20 cellular contexts compared by ENCODE assay signal in genomic region chr17:29018788-29019474, GRCh38. TPM values are rescaled to one million over a fixed set of nuclear protein-coding genes. Genes with fewer than 3 reads are reported as not detected.
DNase-seq lines count a peak whose midpoint lies in the region; ATAC-seq, FAIRE-seq and TF ChIP-seq lines count a peak whose summit lies in the region.
"Had no signal": no experiment of that assay in that cellular context is flagged by ENCODE, and none has a peak within 500 bp of the region (broad histone marks: within the 10 kb centered on the region; RNA-seq: fewer than 3 reads in every experiment).

No MANE protein-coding gene starts in this region.

- H3K18ac ChIP-seq in mesendoderm (ENCODE audit: low read length): no peak overlapping the region

- no peak overlapping the region for H4K5ac ChIP-seq in mesendoderm (ENCODE audit: low read length)

- H3K9ac ChIP-seq in mesendoderm (ENCODE audit: low read length): peak overlapping the region; percentile 29

- no peaks in the 10 kb centered on the region for H3K79me1 ChIP-seq in mesendoderm (ENCODE audit: low read length)

- no peak overlapping the region for H3K4me3 ChIP-seq in Panc1 (ENCODE audit: low read depth in 2 of 2, low read length in 2 of 2)
- H3K4me3 ChIP-seq in mesendoderm (ENCODE audit: low read length): no peak overlapping the region
- no peak overlapping the region for H3K4me3 ChIP-seq in right cardiac atrium (ENCODE audit: low read length)
- H3K4me3 ChIP-seq: upper lobe of right lung had no signal

- DNase-seq in GM12891 (ENCODE audit: insufficient read length, low spot score) (no peak), Panc1 (ENCODE audit: low read depth, low spot score) (no peak), mesendoderm (peak; percentile 73), right cardiac atrium (no peak)
- no peak for DNase-seq in stimulated activated CD4-positive, alpha-beta T cell treated with anti-CD3 and anti-CD28 coated beads, Interleukin-15, amount 100 ng/mL, for 24 hours
- DNase-seq in T-helper 2 cell treated with Interferon-gamma antibody and Interleukin-4, amounts not matched to agents 5 μg/mL and 100 μg/mL, for 36 hours (ENCODE audit: low spot score): no peak
- DNase-seq: activated gamma-delta T cell; heart right ventricle; NCI-H2171; NK-92 treated with Interleukin-12 subunit alpha and Interleukin-12 subunit beta, amount 100 ng/mL, for 24 hours; T-helper 1 cell; upper lobe of right lung had no signal

- peak overlapping the region; percentile 44 for H2AK5ac ChIP-seq in mesendoderm (ENCODE audit: low read length)

- H3K36me3 ChIP-seq in KOPT-K1 (ENCODE audit: insufficient read depth, low read length): no peaks in the 10 kb centered on the region
- no peaks in the 10 kb centered on the region for H3K36me3 ChIP-seq in Panc1 (ENCODE audit: control insufficient read depth, insufficient read depth, low read length)
- H3K36me3 ChIP-seq in mesendoderm (ENCODE audit: control insufficient read depth, insufficient read depth, low read length): no peaks in the 10 kb centered on the region
- H3K36me3 ChIP-seq: heart right ventricle, right atrium auricular region, stomach, upper lobe of right lung had no signal

- no peak overlapping the region for H3K4ac ChIP-seq in mesendoderm (ENCODE audit: low read depth, low read length)

- H3K56ac ChIP-seq in mesendoderm (ENCODE audit: low read length): peak overlapping the region; percentile 79

- intact Hi-C loops in Panc1 (cut with micrococcal nuclease; ENCODE audit: unreplicated experiment): no loop called here
- intact Hi-C loops in right cardiac atrium (cut with DNase I): no loop called here

- TF ChIP-seq CTCF in Panc1 (IDR thresholded peaks at IDR 0.05): no peak

- CTCF ChIA-PET in Panc1 (lab: Charles Lee): interaction anchor here (0.5 kb wide), 1 partner anchor 161 kb away, joined by 6 read pairs; the partner anchor contains the start of gene MYO18A

- no CpG with 5 or more reads among the region's 6 CpGs for WGBS in mesendoderm (ENCODE audit: extremely low coverage, insufficient coverage, low lambda C conversion rate)
- WGBS in right cardiac atrium: 47% methylated on average over 6 of the region's 6 CpGs

- H2BK5ac ChIP-seq in mesendoderm (ENCODE audit: low read length): peak overlapping the region; percentile 91

- H3K27ac ChIP-seq in KOPT-K1 (ENCODE audit: low read depth, low read length, poor library complexity, severe bottlenecking) (peak overlapping the region; percentile 27), Panc1 (ENCODE audit: low read length) (no peak overlapping the region), mesendoderm (ENCODE audit: low read depth, low read length) (peak overlapping the region; percentile 21), right cardiac atrium (ENCODE audit: low read length) (no peak overlapping the region)
- H3K27ac ChIP-seq: heart right ventricle, right atrium auricular region, stomach, upper lobe of right lung had no signal

- POLR2A ChIA-PET in Panc1 (lab: Charles Lee): no interaction called here

- H3K4me1 ChIP-seq in Panc1 (ENCODE audit: control insufficient read depth, insufficient read depth, low read length) (peaks cover 8% of the 10 kb centered on the region; the same call in 1 of the 2 replicates), mesendoderm (ENCODE audit: control insufficient read depth, low read depth, low read length) (peaks cover 17% of the 10 kb centered on the region), right cardiac atrium (ENCODE audit: control insufficient read depth, insufficient read depth, low read length) (no peaks in the 10 kb centered on the region)

- no peak overlapping the region for H4K8ac ChIP-seq in mesendoderm (ENCODE audit: low read depth, low read length)

- TF ChIP-seq POLR2A in GM12891 (IDR thresholded peaks at IDR 0.05; ENCODE audit: low read depth, low read length): no peak

- H3K9me3 Mint-ChIP-seq in T-helper 2 cell treated with Interferon-gamma antibody and Interleukin-4, amounts not matched to agents 5 μg/mL and 100 μg/mL, for 36 hours: no peaks in the 10 kb centered on the region

- H3K9me3 ChIP-seq in KOPT-K1 (ENCODE audit: insufficient read depth, low read length, poor library complexity, severe bottlenecking) (no peaks in the 10 kb centered on the region), Panc1 (ENCODE audit: control insufficient read depth, insufficient read depth, low read depth, low read length) (no peaks in the 10 kb centered on the region), right cardiac atrium (ENCODE audit: control insufficient read depth, low read length) (no peaks in the 10 kb centered on the region)
- H3K9me3 ChIP-seq: heart right ventricle, right atrium auricular region, stomach, upper lobe of right lung had no signal

- H3K23ac ChIP-seq in mesendoderm (ENCODE audit: low read length): no peak overlapping the region

- no peak overlapping the region for H3K27ac Mint-ChIP-seq in T-helper 2 cell treated with Interferon-gamma antibody and Interleukin-4, amounts not matched to agents 5 μg/mL and 100 μg/mL, for 36 hours

- FAIRE-seq in GM12891 (lab: Jason Lieb, UNC): no peak
- FAIRE-seq: GM18507, keratinocyte had no signal

- no peak overlapping the region for H2BK120ac ChIP-seq in mesendoderm (ENCODE audit: low read depth, low read length)

- in situ Hi-C loops in Panc1 (cut with HindIII; ENCODE audit: low pct_unique_long_range_greater_than_20kb, low sequenced_read_pairs): no loop called here

- no peaks in the 10 kb centered on the region for H3K36me3 Mint-ChIP-seq in T-helper 2 cell treated with Interferon-gamma antibody and Interleukin-4, amounts not matched to agents 5 μg/mL and 100 μg/mL, for 36 hours (ENCODE audit: low read depth)

- no peaks in the 10 kb centered on the region for H3K79me2 ChIP-seq in mesendoderm (ENCODE audit: control insufficient read depth, insufficient read depth, low read length)

- no TSS peak for BruUV-seq in Panc1 (replicated peaks; lab: Mats Ljungman, UMichigan)

- H2BK15ac ChIP-seq in mesendoderm (replicated peaks; ENCODE audit: low read depth): no peak overlapping the region

- H3K27me3 ChIP-seq in Panc1 (ENCODE audit: control insufficient read depth, insufficient read depth, low read length): peaks cover 30% of the 10 kb centered on the region
- no peaks in the 10 kb centered on the region for H3K27me3 ChIP-seq in mesendoderm (ENCODE audit: insufficient read depth, low read length, poor library complexity)
- no peaks in the 10 kb centered on the region for H3K27me3 ChIP-seq in right cardiac atrium (ENCODE audit: control insufficient read depth, insufficient read depth)
- H3K27me3 ChIP-seq: right atrium auricular region had no signal

- peaks cover 57% of the 10 kb centered on the region for H3K27me3 Mint-ChIP-seq in T-helper 2 cell treated with Interferon-gamma antibody and Interleukin-4, amounts not matched to agents 5 μg/mL and 100 μg/mL, for 36 hours (ENCODE audit: low read depth)

- H3K4me1 Mint-ChIP-seq in T-helper 2 cell treated with Interferon-gamma antibody and Interleukin-4, amounts not matched to agents 5 μg/mL and 100 μg/mL, for 36 hours (ENCODE audit: low read depth): no peaks in the 10 kb centered on the region

- no peak overlapping the region for H3K4me2 ChIP-seq in mesendoderm (ENCODE audit: low read length)

- no peak overlapping the region for H3K4me3 Mint-ChIP-seq in T-helper 2 cell treated with Interferon-gamma antibody and Interleukin-4, amounts not matched to agents 5 μg/mL and 100 μg/mL, for 36 hours

- ATAC-seq in Panc1: peak; percentile 65
- ATAC-seq in GM18873 (IDR thresholded peaks at IDR 0.05; ENCODE audit: low FRiP score, unreplicated experiment): no peak
- ATAC-seq in right cardiac atrium: no peak
- ATAC-seq: Right ventricle myocardium inferior had no signal

TF ChIP-seq in GM12891, 5 proteins besides CTCF, POLR2A, EP300 and RAD21:
- TF ChIP-seq POLR2AphosphoS5 (IDR thresholded peaks at IDR 0.05; ENCODE audit: low read depth, low read length): no peak
- peak; percentile 17; the same call in 1 of the 2 replicates for TF ChIP-seq SPI1 (IDR thresholded peaks at IDR 0.05; ENCODE audit: low read depth, low read length)

RNA-seq across cellular contexts. Expression of gene SEZ6, which starts 13.1 kb away (rescaled TPM):
- 0.31 TPM for polyA plus RNA-seq in GM12891 (2012; ENCODE audit: low read depth, missing spikeins)
- total RNA-seq in Panc1 (2021; ENCODE audit: unreplicated experiment) (not detected), right cardiac atrium (not detected)
- 0.38 TPM for polyA plus RNA-seq in Panc1 (2012; ENCODE audit: insufficient read length)
- 0.31 TPM for polyA plus RNA-seq in mesendoderm (2013, experiment 1 of 2)
- polyA plus RNA-seq in mesendoderm (2013, experiment 2 of 2): 0.36 TPM
- not detected for polyA plus RNA-seq in right cardiac atrium
- total RNA-seq: heart right ventricle, mesenteric fat pad, Right ventricle myocardium inferior, upper lobe of right lung had no signal
- polyA plus RNA-seq: heart right ventricle, keratinocyte had no signal

RNA-seq across cellular contexts. Expression of gene PIPOX, which starts 24.0 kb away (rescaled TPM):
- polyA plus RNA-seq in GM12891 (2012; ENCODE audit: low read depth, missing spikeins): 0.64 TPM
- total RNA-seq in Panc1 (2021; ENCODE audit: unreplicated experiment) (2.4 TPM), right cardiac atrium (1 to 10 TPM in 2 of 4 donors, under 1 TPM in 2; 0.45 to 1.4 (median 0.91) TPM)
- polyA plus RNA-seq in Panc1 (2012; ENCODE audit: insufficient read length): 0.34 TPM
- polyA plus RNA-seq in mesendoderm (2013, experiment 1 of 2): 10.3 TPM
- 10.9 TPM for polyA plus RNA-seq in mesendoderm (2013, experiment 2 of 2)
- polyA plus RNA-seq in right cardiac atrium: 0.48 TPM
- polyA plus RNA-seq: keratinocyte had no signal

Comparison
In these comparisons a context has a peak if more than half of its experiments do, and no peak if none do; other contexts are left out.
1. H3K27ac ChIP-seq: peak in KOPT-K1 (single experiment) and mesendoderm (single experiment); none in Panc1 (single experiment) and right cardiac atrium (single experiment).